16 cellular contexts compared by ENCODE assay signal in the genomic region with DNA sequence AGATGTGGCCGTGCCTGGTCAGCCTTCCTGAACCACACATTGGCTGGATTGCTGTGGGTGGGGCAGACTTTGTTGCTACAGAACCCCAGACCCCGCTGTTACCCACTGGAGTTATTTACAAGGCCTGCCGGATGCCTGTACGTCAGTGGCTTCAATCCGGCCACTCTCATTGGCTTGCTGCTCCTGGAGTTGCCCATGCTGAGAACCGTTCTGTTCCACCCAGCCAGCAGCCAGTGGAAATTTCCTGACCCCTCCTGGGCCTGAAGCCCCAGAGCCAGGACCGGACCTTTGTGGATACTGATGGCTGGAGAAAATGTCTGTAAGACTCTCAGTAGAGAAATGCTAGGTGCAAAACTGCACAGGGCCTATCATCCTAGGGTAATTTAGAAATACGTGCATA.
DNase-seq lines count a peak whose midpoint lies in the region; ATAC-seq, FAIRE-seq and TF ChIP-seq lines count a peak whose summit lies in the region.
"Had no signal": no experiment of that assay in that cellular context is flagged by ENCODE, and none has a peak within 500 bp of the region (broad histone marks: within the 10 kb centered on the region; RNA-seq: fewer than 3 reads in every experiment).

No MANE protein-coding gene starts in this region.

- TF ChIP-seq EP300 in H1 (IDR thresholded peaks at IDR 0.05; ENCODE audit: borderline replicate concordance in 1 of 2, low read depth in 2 of 2, low read length in 2 of 2): no peak

- H3K27me3 ChIP-seq in H1 (replicated peaks in 1 of 4; ENCODE audit: control insufficient read depth in 3 of 4, extremely low read depth in 1 of 4, insufficient read depth in 3 of 4, low read length in 3 of 4): peaks cover 0 to 16% (median 13%) of the 10 kb centered on the region in 4 experiments; a peak in 6 of 7 replicates
- no peaks in the 10 kb centered on the region for H3K27me3 ChIP-seq in vagina

- H3K4me3 ChIP-seq in H1 (ENCODE audit: extremely low read depth in 1 of 4, insufficient read depth in 2 of 4, low read depth in 3 of 4, low read length in 4 of 4) (no peak overlapping the region), vagina (no peak overlapping the region)

- H3K4me1 ChIP-seq in H1 (replicated peaks in 1 of 4; ENCODE audit: control insufficient read depth in 3 of 4, insufficient read depth in 4 of 4, low read length in 3 of 4): peaks cover 10 to 19% (median 11%) of the 10 kb centered on the region in 4 experiments
- peaks cover 10% of the 10 kb centered on the region for H3K4me1 ChIP-seq in vagina

- no peak overlapping the region for H2BK5ac ChIP-seq in H1 (ENCODE audit: low read depth, low read length)

- H3K4ac ChIP-seq in H1 (replicated peaks; ENCODE audit: insufficient read length, low read depth, low read length): no peak overlapping the region

- no peaks in the 10 kb centered on the region for H3K36me3 ChIP-seq in H1 (ENCODE audit: control insufficient read depth in 2 of 4, insufficient read depth in 4 of 4, low read length in 3 of 4)
- H3K36me3 ChIP-seq in vagina: no peaks in the 10 kb centered on the region

- POLR2A ChIA-PET in H1 (lab: Charles Lee; ENCODE audit: partially characterized antibody): no interaction called here

- H3K4me2 ChIP-seq in H1 (ENCODE audit: insufficient read depth in 1 of 2, low read depth in 2 of 2, low read length in 2 of 2): no peak overlapping the region

- H3K79me1 ChIP-seq in H1 (ENCODE audit: low read depth, low read length): no peaks in the 10 kb centered on the region

- DNase-seq in ELF-1 (ENCODE audit: low read depth, low spot score) (peak; percentile 41), HTR-8/SVneo (ENCODE audit: insufficient read length, low spot score) (no peak), H1 (ENCODE audit: low read depth in 1 of 2, low spot score in 2 of 2) (no peak), vagina (ENCODE audit: extremely low spot score in 2 of 2) (no peak), dermis blood vessel endothelial cell (no peak), NCI-H2227 (lab: John Stamatoyannopoulos, UW; ENCODE audit: unreplicated experiment) (no peak)
- DNase-seq: ACHN; CD8-positive, alpha-beta T cell; COR-L47; DMS153; DMS79 treated with DMSO at 0.1 percent for 48 hours; IMR-90; KBM-7 had no signal

- TF ChIP-seq CTCF in H1 (IDR thresholded peaks at IDR 0.05; ENCODE audit: control extremely low read depth in 1 of 3, insufficient read depth in 1 of 3, low read depth in 1 of 3, low read length in 3 of 3) (no peak), vagina (IDR thresholded peaks at IDR 0.05) (no peak)

- no peak overlapping the region for H2BK120ac ChIP-seq in H1 (replicated peaks; ENCODE audit: low read depth, low read length)

- no peak for TF ChIP-seq RAD21 in H1 (IDR thresholded peaks at IDR 0.05 in 1 of 2, conservative IDR thresholded peaks at IDR 0.05 in 1 of 2; ENCODE audit: low read depth in 2 of 2, low read length in 2 of 2)

- no peak overlapping the region for H3K56ac ChIP-seq in H1 (replicated peaks; ENCODE audit: insufficient read length, low read depth, low read length)

- H3K9me3 ChIP-seq in H1 (ENCODE audit: insufficient read depth in 2 of 2, low read depth in 1 of 2, low read length in 1 of 2) (no peaks in the 10 kb centered on the region), vagina (no peaks in the 10 kb centered on the region)

- TF ChIP-seq POLR2A in H1 (IDR thresholded peaks at IDR 0.05; ENCODE audit: control extremely low read depth in 1 of 2, low read depth in 2 of 2, low read length in 2 of 2): no peak
- TF ChIP-seq POLR2A in vagina (IDR thresholded peaks at IDR 0.05): no peak

- peak; percentile 9 for FAIRE-seq in HTR-8/SVneo (lab: Jason Lieb, UNC)
- FAIRE-seq in H1 (lab: Jason Lieb, UNC): no peak
- FAIRE-seq: D721Med had no signal

- H3K23me2 ChIP-seq in H1 (ENCODE audit: low read depth, low read length): 0 out of 2 replicates have a peak, but pooled peaks cover 3% of the 10 kb centered on the region

- no peak overlapping the region for H4K5ac ChIP-seq in H1 (ENCODE audit: insufficient read length, low read depth, low read length)

- H2BK20ac ChIP-seq in H1 (ENCODE audit: low read length): no peak overlapping the region

- H2BK15ac ChIP-seq in H1 (ENCODE audit: low read length): no peak overlapping the region

- intact Hi-C loops in vagina (cut with DNase I): no loop called here

- no peak overlapping the region for H3K18ac ChIP-seq in H1 (ENCODE audit: extremely low read depth, low read length)

- H2AK5ac ChIP-seq in H1 (ENCODE audit: low read depth, low read length): no peak overlapping the region

- no peak for ATAC-seq in esophagus mucosa
- ATAC-seq: CD8-positive, alpha-beta T cell had no signal

- no peak overlapping the region for H3K23ac ChIP-seq in H1 (ENCODE audit: insufficient read length)

- H2AFZ ChIP-seq in H1 (ENCODE audit: low read length): no peak overlapping the region

- no peaks in the 10 kb centered on the region for H3K79me2 ChIP-seq in H1 (ENCODE audit: control insufficient read depth in 1 of 2, insufficient read depth in 2 of 2, low read length in 2 of 2)

- H4K91ac ChIP-seq in H1 (replicated peaks; ENCODE audit: insufficient read length, low read length): no peak overlapping the region

- no peak overlapping the region for H3K14ac ChIP-seq in H1 (ENCODE audit: insufficient read length)

- CTCF ChIA-PET in H1 (lab: Charles Lee; ENCODE audit: partially characterized antibody): interaction anchor here (1.4 kb wide), 1 partner anchor 101 kb away, joined by 3 read pairs; no protein-coding TSS in a partner anchor

- H3K9ac ChIP-seq in H1 (replicated peaks in 1 of 4; ENCODE audit: extremely low read depth in 1 of 4, low read depth in 3 of 4, low read length in 3 of 4): no peak overlapping the region; a peak in 1 of 7 replicates

- H4K20me1 ChIP-seq in H1 (replicated peaks in 1 of 2; ENCODE audit: control insufficient read depth in 1 of 2, insufficient read depth in 2 of 2, low read length in 2 of 2): no peaks in the 10 kb centered on the region

- no peak overlapping the region for H4K8ac ChIP-seq in H1 (ENCODE audit: extremely low read depth, insufficient read depth, low read length)

- H3K27ac ChIP-seq in H1 (ENCODE audit: low read depth, low read length) (no peak overlapping the region), vagina (peak overlapping the region; percentile 20)
- H3K27ac ChIP-seq: C4-2B had no signal

- 83% methylated on average over 8 of the region's 8 CpGs; no CpG with 5 or more reads in 1 of the 2 experiments for WGBS in H1 (ENCODE audit: extremely low coverage in 1 of 2, insufficient coverage in 1 of 2, insufficient read length in 1 of 2, insufficient replicate concordance in 2 of 2, low coverage in 1 of 2, low lambda C conversion rate in 2 of 2, missing lambda C conversion rate in 1 of 2), 2 experiments

- peak overlapping the region; percentile 19; the same call in 1 of the 2 replicates for H2BK12ac ChIP-seq in H1 (ENCODE audit: low read depth, low read length)

TF ChIP-seq in H1, 55 proteins besides CTCF, POLR2A, EP300 and RAD21:
- TF ChIP-seq CEBPB (IDR thresholded peaks at IDR 0.05; ENCODE audit: low read depth, low read length) (no peak), ASH2L (IDR thresholded peaks at IDR 0.05; ENCODE audit: low read length) (no peak), KDM5A (IDR thresholded peaks at IDR 0.05; ENCODE audit: low read length) (no peak), CBX8 (IDR thresholded peaks at IDR 0.05; ENCODE audit: borderline replicate concordance, low read depth, low read length) (no peak), SIRT6 (IDR thresholded peaks at IDR 0.05; ENCODE audit: low read length) (no peak), CHD2 (IDR thresholded peaks at IDR 0.05; ENCODE audit: low read length) (no peak), MAX (IDR thresholded peaks at IDR 0.05) (no peak), BACH1 (IDR thresholded peaks at IDR 0.05; ENCODE audit: low read length) (no peak), TEAD4 (IDR thresholded peaks at IDR 0.05; ENCODE audit: low read depth, low read length) (no peak), SUZ12 (IDR thresholded peaks at IDR 0.05; ENCODE audit: low read length) (no peak), EZH2 (IDR thresholded peaks at IDR 0.05; ENCODE audit: low read depth, low read length, severe bottlenecking) (no peak), SP4 (IDR thresholded peaks at IDR 0.05; ENCODE audit: low read length) (no peak), CTBP2 (IDR thresholded peaks at IDR 0.05; ENCODE audit: borderline replicate concordance, insufficient read depth, insufficient read length, low read length) (no peak)
- TF ChIP-seq, protein P1, sequence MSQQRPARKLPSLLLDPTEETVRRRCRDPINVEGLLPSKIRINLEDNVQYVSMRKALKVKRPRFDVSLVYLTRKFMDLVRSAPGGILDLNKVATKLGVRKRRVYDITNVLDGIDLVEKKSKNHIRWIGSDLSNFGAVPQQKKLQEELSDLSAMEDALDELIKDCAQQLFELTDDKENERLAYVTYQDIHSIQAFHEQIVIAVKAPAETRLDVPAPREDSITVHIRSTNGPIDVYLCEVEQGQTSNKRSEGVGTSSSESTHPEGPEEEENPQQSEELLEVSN (IDR thresholded peaks at IDR 0.05): no peak
